Comparison of ENCODE assay signal across 1 cellular context in genomic region chr19:18522124-18522861, GRCh38.
A peak's percentile ranks its signal among the peaks of the same experiment; 100 is the strongest.
TF ChIP-seq lines count a peak whose summit lies in the region.

No MANE protein-coding gene starts in this region.

TF ChIP-seq in K562, 482 proteins besides CTCF, POLR2A, EP300 and RAD21 (continued from another document and continues in another):
- TF ChIP-seq ZNF407 (IDR thresholded peaks at IDR 0.05; ENCODE audit: low read depth) = no peak
- no peak for TF ChIP-seq TAF15 (IDR thresholded peaks at IDR 0.05; ENCODE audit: low read depth, low read length)
- TF ChIP-seq ZNF76 (CRISPR knock-in tag; IDR thresholded peaks at IDR 0.05; ENCODE audit: borderline replicate concordance) = no peak
- 0 out of 2 replicates have a peak, but pooled peaks have one; percentile 11 for TF ChIP-seq EHMT2 (IDR thresholded peaks at IDR 0.05)
- peak; percentile 32; the same call in 1 of the 2 replicates for TF ChIP-seq ATF1 (CRISPR knock-in tag; IDR thresholded peaks at IDR 0.05)
- peak; percentile 90 for TF ChIP-seq ATF1 (tag; IDR thresholded peaks at IDR 0.05)
- TF ChIP-seq XRCC3 (IDR thresholded peaks at IDR 0.05) = no peak
- peak in 1 of 2 experiments; percentile 84; a peak in 2 of 4 replicates for TF ChIP-seq SRF (CRISPR knock-in tag; IDR thresholded peaks at IDR 0.05)
- TF ChIP-seq EZH2 (IDR thresholded peaks at IDR 0.05; ENCODE audit: borderline replicate concordance, low read depth, low read length) = no peak
- no peak for TF ChIP-seq HIVEP1 (CRISPR knock-in tag; IDR thresholded peaks at IDR 0.05)
- TF ChIP-seq TCFL5 (CRISPR knock-in tag; conservative IDR thresholded peaks at IDR 0.05) = no peak
- TF ChIP-seq ZNF143 (CRISPR knock-in tag; IDR thresholded peaks at IDR 0.05) = peak; percentile 78
- TF ChIP-seq ZNF511 (CRISPR knock-in tag; IDR thresholded peaks at IDR 0.05) = no peak
- TF ChIP-seq TCF7 (IDR thresholded peaks at IDR 0.05; ENCODE audit: borderline replicate concordance) = no peak
- no peak for TF ChIP-seq TFE3 (CRISPR knock-in tag; IDR thresholded peaks at IDR 0.05)
- no peak for TF ChIP-seq ZBTB33 (CRISPR knock-in tag; IDR thresholded peaks at IDR 0.05)
- no peak for TF ChIP-seq BRCA1 (IDR thresholded peaks at IDR 0.05)
- no peak for TF ChIP-seq BRCA1 (CRISPR knock-in tag; IDR thresholded peaks at IDR 0.05)
- TF ChIP-seq SP2 (IDR thresholded peaks at IDR 0.05; ENCODE audit: extremely low read depth, low read depth, low read length, poor library complexity, severe bottlenecking) = peak; percentile 33
- peak; percentile 67 for TF ChIP-seq CXXC5 (CRISPR knock-in tag; IDR thresholded peaks at IDR 0.05)
- TF ChIP-seq KDM5B (IDR thresholded peaks at IDR 0.05; ENCODE audit: insufficient replicate concordance, low read depth, low read length) = peak; percentile 78
- no peak for TF ChIP-seq HDAC1 (IDR thresholded peaks at IDR 0.05)
- TF ChIP-seq KAT2B (IDR thresholded peaks at IDR 0.05; ENCODE audit: low read depth, low read length) = no peak
- TF ChIP-seq DNMT1 (IDR thresholded peaks at IDR 0.05) = no peak
- TF ChIP-seq SMAD4 (CRISPR knock-in tag; conservative IDR thresholded peaks at IDR 0.05) = 0 out of 2 replicates have a peak, but pooled peaks have one; percentile 51
- peak; percentile 78 to 92; a peak in 3 of 4 replicates for TF ChIP-seq FOXK2 (conservative IDR thresholded peaks at IDR 0.05 in 1 of 2, IDR thresholded peaks at IDR 0.05 in 1 of 2; ENCODE audit: low read depth in 2 of 2)
- TF ChIP-seq KAT7 (CRISPR knock-in tag; IDR thresholded peaks at IDR 0.05; ENCODE audit: borderline replicate concordance) = no peak
- no peak for TF ChIP-seq KAT8 (IDR thresholded peaks at IDR 0.05; ENCODE audit: low read depth)
- TF ChIP-seq MLX (CRISPR knock-in tag; conservative IDR thresholded peaks at IDR 0.05) = no peak
- TF ChIP-seq ARID3A (IDR thresholded peaks at IDR 0.05; ENCODE audit: borderline replicate concordance, low read depth, low read length) = no peak
- TF ChIP-seq AFF1 (IDR thresholded peaks at IDR 0.05; ENCODE audit: low read depth in 1 of 2, partially characterized antibody in 2 of 2) = peak in 1 of 2 experiments; percentile 76
- no peak for TF ChIP-seq RHOXF2B (CRISPR knock-in tag; conservative IDR thresholded peaks at IDR 0.05)
- TF ChIP-seq SOX6 (IDR thresholded peaks at IDR 0.05) = 0 out of 2 replicates have a peak, but pooled peaks have one; percentile 30
- no peak for TF ChIP-seq SIX5 (IDR thresholded peaks at IDR 0.05; ENCODE audit: borderline replicate concordance in 1 of 2, insufficient read depth in 1 of 2, low read depth in 1 of 2, low read length in 2 of 2)
- TF ChIP-seq ARHGAP35 (IDR thresholded peaks at IDR 0.05; ENCODE audit: partially characterized antibody) = no peak
- peak; percentile 53; the same call in 1 of the 2 replicates for TF ChIP-seq SUPT5H (IDR thresholded peaks at IDR 0.05)
- no peak for TF ChIP-seq MIER1 (IDR thresholded peaks at IDR 0.05; ENCODE audit: low read depth)
- no peak for TF ChIP-seq FOXJ2 (tag; IDR thresholded peaks at IDR 0.05)
- no peak for TF ChIP-seq TGIF2 (CRISPR knock-in tag; IDR thresholded peaks at IDR 0.05)
- TF ChIP-seq JUNB (CRISPR knock-in tag; conservative IDR thresholded peaks at IDR 0.05) = no peak
- no peak for TF ChIP-seq ZNF23 (CRISPR knock-in tag; IDR thresholded peaks at IDR 0.05)
- TF ChIP-seq MBD1 (CRISPR knock-in tag; IDR thresholded peaks at IDR 0.05) = no peak
- TF ChIP-seq HOXB6 (CRISPR knock-in tag; IDR thresholded peaks at IDR 0.05; ENCODE audit: borderline replicate concordance) = no peak
- no peak for TF ChIP-seq ZNF696 (CRISPR knock-in tag; conservative IDR thresholded peaks at IDR 0.05)
- no peak for TF ChIP-seq MYNN (IDR thresholded peaks at IDR 0.05)
- TF ChIP-seq MYNN (CRISPR knock-in tag; IDR thresholded peaks at IDR 0.05) = no peak
- TF ChIP-seq FOXJ3 (CRISPR knock-in tag; IDR thresholded peaks at IDR 0.05) = no peak
